In the genomic region with DNA sequence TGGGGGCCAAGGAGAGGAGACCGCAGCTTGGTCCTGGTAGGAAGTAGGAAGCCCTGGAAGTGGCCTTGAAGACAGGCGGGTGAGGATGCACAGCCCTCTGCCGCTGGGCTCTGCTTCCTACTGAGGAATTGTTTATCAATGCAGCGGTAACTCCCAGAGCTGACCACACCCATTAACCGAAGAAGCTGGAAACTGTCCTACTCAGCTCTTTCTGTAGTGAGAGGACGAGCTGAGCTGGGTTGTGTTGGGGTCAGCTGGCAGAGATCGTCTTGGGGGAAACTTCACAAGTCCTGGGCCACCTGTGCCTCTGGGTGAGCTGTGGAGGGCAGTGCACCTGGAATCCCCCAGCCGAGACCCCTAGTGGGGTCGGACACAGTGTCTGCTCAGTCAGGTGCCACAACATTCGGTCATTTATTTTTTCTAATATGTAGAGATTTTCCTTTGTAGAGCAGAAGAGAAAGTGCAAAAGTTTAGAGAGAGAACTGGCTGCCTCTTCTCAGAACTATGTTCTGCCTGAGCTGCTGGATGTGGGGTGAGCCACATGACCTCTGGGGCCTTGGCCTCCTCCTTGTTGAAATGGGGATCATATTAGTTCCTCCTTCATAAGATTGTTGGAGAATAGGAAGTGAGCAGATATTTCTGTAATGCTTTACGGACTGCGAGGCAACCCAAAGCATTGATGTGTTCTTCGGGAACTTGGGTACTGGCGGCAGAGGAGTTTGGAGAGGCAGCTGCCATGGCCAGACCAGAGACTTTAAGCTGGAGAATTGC, we compare ENCODE assay signal across 16 cellular contexts. TPM values are rescaled to one million over a fixed set of nuclear protein-coding genes. Genes with fewer than 3 reads are reported as not detected.
DNase-seq lines count a peak whose midpoint lies in the region; ATAC-seq and TF ChIP-seq lines count a peak whose summit lies in the region.
"Had no signal": no experiment of that assay in that cellular context is flagged by ENCODE, and none has a peak within 500 bp of the region (broad histone marks: within the 10 kb centered on the region; RNA-seq: fewer than 3 reads in every experiment).

No MANE protein-coding gene starts in this region.

- H3K9me3 ChIP-seq in CD4-positive, alpha-beta memory T cell (ENCODE audit: control insufficient read depth in 1 of 2, low read length in 2 of 2) = no peaks in the 10 kb centered on the region
- H3K9me3 ChIP-seq in naive thymus-derived CD4-positive, alpha-beta T cell (ENCODE audit: control insufficient read depth in 2 of 3, low read length in 3 of 3) = no peaks in the 10 kb centered on the region
- H3K9me3 ChIP-seq: MG63, neutrophil had no signal

- POLR2A ChIA-PET in CD4-positive, alpha-beta memory T cell (lab: Charles Lee; ENCODE audit: partially characterized antibody) = interaction anchor here (1.1 to 2.3 kb wide), 2 partner anchors 18 to 24 kb away, joined by 5 to 8 read pairs; no protein-coding TSS in a partner anchor
- POLR2A ChIA-PET in activated naive CD8-positive, alpha-beta T cell treated with anti-CD3 and anti-CD28 coated beads, Interleukin-2, amount 10 ng/mL, durations not matched to agents 7 days and 5 days (lab: Charles Lee) = interaction anchor here (0.8 to 1.9 kb wide), 2 partner anchors 23 to 77 kb away, joined by 3 to 7 read pairs; a partner anchor contains a TSS
- POLR2A ChIA-PET in naive thymus-derived CD4-positive, alpha-beta T cell (lab: Charles Lee) = interaction anchor here (0.9 to 1.5 kb wide), 4 partner anchors 56 to 92 kb away, joined by 3 to 4 read pairs (median 4); a partner anchor contains a TSS

- peaks cover 0 to 2% (median 0%) of the 10 kb centered on the region in 8 donors for H3K9me3 Mint-ChIP-seq in CD4-positive, alpha-beta memory T cell
- H3K9me3 Mint-ChIP-seq in activated naive CD8-positive, alpha-beta T cell treated with anti-CD3 and anti-CD28 coated beads, Interleukin-2, amount 10 ng/mL, durations not matched to agents 7 days and 5 days = no peaks in the 10 kb centered on the region
- H3K9me3 Mint-ChIP-seq in naive thymus-derived CD4-positive, alpha-beta T cell = no peaks in the 10 kb centered on the region

- H3K4me3 ChIP-seq in CD4-positive, alpha-beta memory T cell (ENCODE audit: low read length in 2 of 2) = no peak overlapping the region
- no peak overlapping the region for H3K4me3 ChIP-seq in KMS-11 (IDR thresholded peaks at IDR 0.05; ENCODE audit: insufficient read depth, low read depth, low read length)
- no peak overlapping the region for H3K4me3 ChIP-seq in naive thymus-derived CD4-positive, alpha-beta T cell (ENCODE audit: low read length)
- H3K4me3 ChIP-seq: MG63 had no signal

- no peaks in the 10 kb centered on the region for H4K20me1 ChIP-seq in KMS-11 (ENCODE audit: insufficient read depth)

- peaks cover 27 to 75% (median 50%) of the 10 kb centered on the region in 4 donors for H3K4me1 Mint-ChIP-seq in CD4-positive, alpha-beta memory T cell
- H3K4me1 Mint-ChIP-seq in activated naive CD8-positive, alpha-beta T cell treated with anti-CD3 and anti-CD28 coated beads, Interleukin-2, amount 10 ng/mL, durations not matched to agents 7 days and 5 days = peaks cover 24% of the 10 kb centered on the region
- peaks cover 26 to 66% (median 51%) of the 10 kb centered on the region in 7 donors for H3K4me1 Mint-ChIP-seq in naive thymus-derived CD4-positive, alpha-beta T cell

- CTCF ChIA-PET in CD4-positive, alpha-beta memory T cell (lab: Charles Lee; ENCODE audit: partially characterized antibody) = no interaction called here
- CTCF ChIA-PET in naive thymus-derived CD4-positive, alpha-beta T cell (lab: Charles Lee) = interaction anchor here (1.0 kb wide), 1 partner anchor 53 kb away, joined by 3 read pairs; no protein-coding TSS in a partner anchor

- H3K36me3 ChIP-seq in CD4-positive, alpha-beta memory T cell (ENCODE audit: insufficient read depth, low read length) = peaks cover 63% of the 10 kb centered on the region
- no peaks in the 10 kb centered on the region for H3K36me3 ChIP-seq in KMS-11 (ENCODE audit: insufficient read depth)
- peaks cover 6 to 70% (median 33%) of the 10 kb centered on the region in 3 experiments for H3K36me3 ChIP-seq in naive thymus-derived CD4-positive, alpha-beta T cell (ENCODE audit: control insufficient read depth in 2 of 3, insufficient read depth in 3 of 3, low read length in 3 of 3)

- peak overlapping the region in 3 of 8 donors; percentile 7 to 67 (median 41) for H3K4me3 Mint-ChIP-seq in CD4-positive, alpha-beta memory T cell
- no peak overlapping the region for H3K4me3 Mint-ChIP-seq in activated naive CD8-positive, alpha-beta T cell treated with anti-CD3 and anti-CD28 coated beads, Interleukin-2, amount 10 ng/mL, durations not matched to agents 7 days and 5 days
- peak overlapping the region in 6 of 10 donors; percentile 14 to 57 (median 38) for H3K4me3 Mint-ChIP-seq in naive thymus-derived CD4-positive, alpha-beta T cell

- peak overlapping the region; percentile 99 for H3K4me2 ChIP-seq in KMS-11

- H3K36me3 Mint-ChIP-seq in CD4-positive, alpha-beta memory T cell = peaks cover 37 to 63% of the 10 kb centered on the region in 2 donors
- peaks cover 21% of the 10 kb centered on the region for H3K36me3 Mint-ChIP-seq in activated naive CD8-positive, alpha-beta T cell treated with anti-CD3 and anti-CD28 coated beads, Interleukin-2, amount 10 ng/mL, durations not matched to agents 7 days and 5 days
- H3K36me3 Mint-ChIP-seq in naive thymus-derived CD4-positive, alpha-beta T cell = peaks cover 11 to 34% (median 32%) of the 10 kb centered on the region in 5 donors

- H3K4me1 ChIP-seq in CD4-positive, alpha-beta memory T cell (ENCODE audit: insufficient read depth, low read length) = peaks cover 53% of the 10 kb centered on the region
- peaks cover 56% of the 10 kb centered on the region for H3K4me1 ChIP-seq in KMS-11 (ENCODE audit: low read depth, poor library complexity, severe bottlenecking)
- peaks cover 17 to 44% of the 10 kb centered on the region in 2 donors for H3K4me1 ChIP-seq in naive thymus-derived CD4-positive, alpha-beta T cell (ENCODE audit: control insufficient read depth in 2 of 2, insufficient read depth in 2 of 2, low read length in 2 of 2)
- H3K4me1 ChIP-seq: foreskin keratinocyte had no signal

- intact Hi-C loops in CD4-positive, alpha-beta memory T cell (cut with micrococcal nuclease) = loop anchor here (5.0 kb wide), 1 partner anchor 92 kb away; a partner anchor contains a TSS
- intact Hi-C loops in naive thymus-derived CD4-positive, alpha-beta T cell (cut with micrococcal nuclease) = loop anchor here (5.0 kb wide), 6 partner anchors 57 to 917 kb away; a partner anchor contains a TSS

- no peak overlapping the region for H2AFZ ChIP-seq in KMS-11 (ENCODE audit: low read depth)

- DNase-seq in CD4-positive, alpha-beta memory T cell = no peak
- no peak for DNase-seq in activated naive CD8-positive, alpha-beta T cell treated with anti-CD3 and anti-CD28 coated beads, Interleukin-2, amount 10 ng/mL, durations not matched to agents 7 days and 5 days
- no peak for DNase-seq in naive thymus-derived CD4-positive, alpha-beta T cell
- DNase-seq in NCI-H1105 treated with DMSO at 0.1 percent for 48 hours (lab: John Stamatoyannopoulos, UW) (no peak), mucosa of gallbladder (ENCODE audit: low spot score) (no peak), NCI-H146 (lab: John Stamatoyannopoulos, UW) (no peak)
- DNase-seq: caudate nucleus; DND-41; foreskin keratinocyte; MG63; stimulated activated naive CD4-positive, alpha-beta T cell treated with Interleukin-2 at 50 U/mL for 16 hours had no signal

- no peaks in the 10 kb centered on the region for H3K27me3 Mint-ChIP-seq in CD4-positive, alpha-beta memory T cell
- H3K27me3 Mint-ChIP-seq in activated naive CD8-positive, alpha-beta T cell treated with anti-CD3 and anti-CD28 coated beads, Interleukin-2, amount 10 ng/mL, durations not matched to agents 7 days and 5 days = no peaks in the 10 kb centered on the region
- no peaks in the 10 kb centered on the region for H3K27me3 Mint-ChIP-seq in naive thymus-derived CD4-positive, alpha-beta T cell

- peak overlapping the region; percentile 37; the same call in 1 of the 2 replicates for H3K9ac ChIP-seq in KMS-11

- peaks cover 49% of the 10 kb centered on the region for H3K79me2 ChIP-seq in KMS-11 (ENCODE audit: insufficient read depth, low read depth)

- H3K27ac ChIP-seq in CD4-positive, alpha-beta memory T cell (ENCODE audit: low read depth, low read length) = no peak overlapping the region
- H3K27ac ChIP-seq in KMS-11 = peak overlapping the region; percentile 81
- peak overlapping the region; percentile 100 for H3K27ac ChIP-seq in naive thymus-derived CD4-positive, alpha-beta T cell (ENCODE audit: low read depth, low read length)
- H3K27ac ChIP-seq: foreskin keratinocyte, neutrophil had no signal

- peak overlapping the region; percentile 37 to 94 (median 73) for H3K27ac Mint-ChIP-seq in CD4-positive, alpha-beta memory T cell
- H3K27ac Mint-ChIP-seq in activated naive CD8-positive, alpha-beta T cell treated with anti-CD3 and anti-CD28 coated beads, Interleukin-2, amount 10 ng/mL, durations not matched to agents 7 days and 5 days = peak overlapping the region; percentile 40
- peak overlapping the region in 8 of 9 donors; percentile 21 to 90 (median 71) for H3K27ac Mint-ChIP-seq in naive thymus-derived CD4-positive, alpha-beta T cell

- TF ChIP-seq CTCF in KMS-11 (conservative IDR thresholded peaks at IDR 0.05; ENCODE audit: low read depth, low read length) = no peak

- no peak for ATAC-seq in activated naive CD8-positive, alpha-beta T cell treated with anti-CD3 and anti-CD28 coated beads, Interleukin-2, amount 10 ng/mL, durations not matched to agents 7 days and 5 days (ENCODE audit: low read depth)
- no peak for ATAC-seq in naive thymus-derived CD4-positive, alpha-beta T cell
- ATAC-seq: foreskin keratinocyte had no signal

- no peaks in the 10 kb centered on the region for H3K27me3 ChIP-seq in CD4-positive, alpha-beta memory T cell (ENCODE audit: insufficient read depth, low read length)
- H3K27me3 ChIP-seq in KMS-11 (ENCODE audit: insufficient read depth, low read depth) = no peaks in the 10 kb centered on the region
- H3K27me3 ChIP-seq in naive thymus-derived CD4-positive, alpha-beta T cell (ENCODE audit: control insufficient read depth in 2 of 2, insufficient read depth in 2 of 2, low read length in 2 of 2) = no peaks in the 10 kb centered on the region
- H3K27me3 ChIP-seq: foreskin keratinocyte, MG63, neutrophil had no signal

RNA-seq across cellular contexts. Expression of a gene that starts 3.6 kb away (rescaled TPM):
- total RNA-seq in CD4-positive, alpha-beta memory T cell = 100 to 1,000 TPM; 154 to 165 TPM
- 100 to 1,000 TPM; 243 to 341 TPM for polyA plus RNA-seq in CD4-positive, alpha-beta memory T cell
- total RNA-seq in activated naive CD8-positive, alpha-beta T cell treated with anti-CD3 and anti-CD28 coated beads, Interleukin-2, amount 10 ng/mL, durations not matched to agents 7 days and 5 days = 100 to 1,000 TPM; 110 to 111 TPM
- total RNA-seq in naive thymus-derived CD4-positive, alpha-beta T cell = 100 to 1,000 TPM in 4 of 5 experiments, 10 to 100 TPM in 1; 98.2 to 161 (median 148) TPM
- polyA plus RNA-seq in naive thymus-derived CD4-positive, alpha-beta T cell = 100 to 1,000 TPM; 258 to 264 TPM
- 46.4 TPM for total RNA-seq in mucosa of gallbladder

RNA-seq across cellular contexts. Expression of a gene that starts 6.9 kb away (rescaled TPM):
- total RNA-seq in CD4-positive, alpha-beta memory T cell = not detected
- polyA plus RNA-seq in CD4-positive, alpha-beta memory T cell = not detected
- total RNA-seq in activated naive CD8-positive, alpha-beta T cell treated with anti-CD3 and anti-CD28 coated beads, Interleukin-2, amount 10 ng/mL, durations not matched to agents 7 days and 5 days = not detected
- total RNA-seq in naive thymus-derived CD4-positive, alpha-beta T cell = not detected
- not detected for polyA plus RNA-seq in naive thymus-derived CD4-positive, alpha-beta T cell
- not detected for total RNA-seq in mucosa of gallbladder
- total RNA-seq: foreskin keratinocyte, HT1080, skeletal muscle tissue had no signal
- polyA plus RNA-seq: BJ, foreskin keratinocyte had no signal
